39 cellular contexts compared by ENCODE assay signal in genomic region chr4:159369256-159369655, GRCh38.
"Had no signal": no experiment of that assay in that cellular context is flagged by ENCODE, and none has a peak within 500 bp of the region (broad histone marks: within the 10 kb centered on the region; RNA-seq: fewer than 3 reads in every experiment).

No MANE protein-coding gene starts in this region.

- ATAC-seq: activated CD8-positive, alpha-beta T cell treated with anti-CD3 and anti-CD28 coated beads for 36 hours; activated T-cell treated with anti-CD3 and anti-CD28 coated beads, Interleukin-2, amount 50 U/mL, for 4 hours; activated T-cell treated with anti-CD3 and anti-CD28 coated beads, Interleukin-2, amount 50 U/mL, for 72 hours; activated T-helper 17 cell treated with anti-CD3 and anti-CD28 coated beads, Interleukin-2, amount 50 U/mL, for 72 hours had no signal

- H3K27me3 Mint-ChIP-seq: activated B cell treated with CpG ODN at 0.5 μM for 24 hours had no signal

- H3K27me3 ChIP-seq: adrenal gland, ascending aorta, cardiac muscle cell had no signal

- H3K4me1 ChIP-seq: ascending aorta had no signal

- H3K4me1 Mint-ChIP-seq: activated naive CD8-positive, alpha-beta T cell treated with anti-CD3 and anti-CD28 coated beads for 36 hours; activated T-helper 17 cell treated with anti-CD3 and anti-CD28 coated beads, Interleukin-2, amount 50 U/mL, for 72 hours; brain; central memory CD8-positive, alpha-beta T cell had no signal

- H3K27ac ChIP-seq: adrenal gland, ascending aorta, cardiac muscle cell, VCaP had no signal

- H3K36me3 ChIP-seq: adrenal gland, ascending aorta, cardiac muscle cell had no signal

- H3K9me3 Mint-ChIP-seq: activated B cell treated with CpG ODN at 0.5 μM for 24 hours; activated CD4-positive, alpha-beta memory T cell treated with anti-CD3 and anti-CD28 coated beads for 36 hours; activated CD4-positive, alpha-beta T cell treated with anti-CD3 and anti-CD28 coated beads, Interleukin-2, amount 10 ng/mL, durations not matched to agents 24 days and 14 days; activated CD8-positive, alpha-beta T cell treated with anti-CD3 and anti-CD28 coated beads for 36 hours; activated naive CD4-positive, alpha-beta T cell treated with anti-CD3 and anti-CD28 coated beads for 36 hours; activated naive CD4-positive, alpha-beta T cell treated with anti-CD3 and anti-CD28 coated beads, Interleukin-2, amount 50 U/mL, for 72 hours; activated naive CD8-positive, alpha-beta T cell treated with anti-CD3 and anti-CD28 coated beads for 36 hours; activated T-cell treated with anti-CD3 and anti-CD28 coated beads, Interleukin-2, amount 50 U/mL, for 4 hours; activated T-cell treated with anti-CD3 and anti-CD28 coated beads, Interleukin-2, amount 50 U/mL, for 72 hours; activated T-helper 1 cell treated with anti-CD3 and anti-CD28 coated beads, Interleukin-12 subunit alpha, Interleukin-12 subunit beta, Interleukin-2, Interleukin-4 antibody, amounts not matched to agents 30 ng/mL and 10 ng/mL and 1 ng/mL, durations not matched to agents 14 hours and 24 hours and 36 hours; activated T-helper 17 cell treated with anti-CD3 and anti-CD28 coated beads, Interleukin-2, amount 50 U/mL, for 72 hours; central memory CD8-positive, alpha-beta T cell; T-helper 1 cell treated with Interleukin-12 subunit alpha and Interleukin-12 subunit beta and Interleukin-4 antibody, amounts not matched to agents 30 μg/mL and 1 μg/mL, for 36 hours; T-helper 2 cell treated with Interferon-gamma antibody and Interleukin-4, amounts not matched to agents 5 μg/mL and 100 μg/mL, for 36 hours had no signal

- H3K9me3 ChIP-seq: adrenal gland, ascending aorta had no signal

- H3K36me3 Mint-ChIP-seq: activated CD4-positive, alpha-beta memory T cell treated with anti-CD3 and anti-CD28 coated beads for 36 hours; activated naive CD8-positive, alpha-beta T cell treated with anti-CD3 and anti-CD28 coated beads for 36 hours had no signal

- DNase-seq: activated B cell treated with CpG ODN at 0.5 μM for 24 hours; activated CD4-positive, alpha-beta memory T cell treated with anti-CD3 and anti-CD28 coated beads for 36 hours; activated CD4-positive, alpha-beta T cell treated with anti-CD3 and anti-CD28 coated beads for 4 hours; activated CD4-positive, alpha-beta T cell treated with anti-CD3 and anti-CD28 coated beads, Interleukin-2, amount 10 ng/mL, durations not matched to agents 24 days and 14 days; activated CD4-positive, alpha-beta T cell treated with anti-CD3 and anti-CD28 coated beads, Interleukin-2, amount 50 U/mL, for 1 hour; activated CD4-positive, alpha-beta T cell treated with anti-CD3 and anti-CD28 coated beads, Interleukin-2, amount 50 U/mL, for 4 hours; activated CD4-positive, CD25-positive, alpha-beta regulatory T cell treated with anti-CD3 and anti-CD28 coated beads, Interleukin-2, amount 50 U/mL, for 72 hours; activated CD8-positive, alpha-beta memory T cell treated with anti-CD3 and anti-CD28 coated beads, Interleukin-2, amount 50 U/mL, for 4 hours; activated CD8-positive, alpha-beta T cell treated with anti-CD3 and anti-CD28 coated beads for 36 hours; activated effector memory CD4-positive, alpha-beta T cell treated with anti-CD3 and anti-CD28 coated beads, Interleukin-2, amount 50 U/mL, for 16 hours; activated gamma-delta T cell treated with Interleukin-2 at 50 U/mL for 16 hours; activated naive CD4-positive, alpha-beta T cell; activated naive CD4-positive, alpha-beta T cell treated with anti-CD3 and anti-CD28 coated beads for 36 hours; activated naive CD4-positive, alpha-beta T cell treated with anti-CD3 and anti-CD28 coated beads, Interleukin-2, amount 50 U/mL, for 16 hours; activated naive CD8-positive, alpha-beta T cell treated with anti-CD3 and anti-CD28 coated beads for 36 hours; activated T-cell treated with anti-CD3 and anti-CD28 coated beads for 4 hours; activated T-cell treated with anti-CD3 and anti-CD28 coated beads, Interleukin-2, amount 50 U/mL, for 1 hour; activated T-cell treated with anti-CD3 and anti-CD28 coated beads, Interleukin-2, amount 50 U/mL, for 4 hours; activated T-cell treated with anti-CD3 and anti-CD28 coated beads, Interleukin-2, amount 50 U/mL, for 72 hours; adrenal gland; amniotic stem cell; anterior cingulate cortex; caudate nucleus; SW 1271; T-helper 1 cell; T-helper 2 cell; T-helper 9 cell had no signal

- H3K4me3 Mint-ChIP-seq: activated B cell treated with CpG ODN at 0.5 μM for 24 hours; activated CD4-positive, alpha-beta memory T cell treated with anti-CD3 and anti-CD28 coated beads for 36 hours; activated CD4-positive, alpha-beta T cell treated with anti-CD3 and anti-CD28 coated beads, Interleukin-2, amount 10 ng/mL, durations not matched to agents 24 days and 14 days; activated CD8-positive, alpha-beta T cell treated with anti-CD3 and anti-CD28 coated beads for 36 hours; activated naive CD4-positive, alpha-beta T cell treated with anti-CD3 and anti-CD28 coated beads for 36 hours; activated naive CD8-positive, alpha-beta T cell treated with anti-CD3 and anti-CD28 coated beads for 36 hours; activated T-cell treated with anti-CD3 and anti-CD28 coated beads, Interleukin-2, amount 50 U/mL, for 4 hours; activated T-cell treated with anti-CD3 and anti-CD28 coated beads, Interleukin-2, amount 50 U/mL, for 72 hours; activated T-helper 1 cell treated with anti-CD3 and anti-CD28 coated beads, Interleukin-12 subunit alpha, Interleukin-12 subunit beta, Interleukin-2, Interleukin-4 antibody, amounts not matched to agents 30 ng/mL and 10 ng/mL and 1 ng/mL, durations not matched to agents 14 hours and 24 hours and 36 hours; activated T-helper 17 cell treated with anti-CD3 and anti-CD28 coated beads, Interleukin-2, amount 50 U/mL, for 72 hours; brain; central memory CD8-positive, alpha-beta T cell; T-helper 1 cell treated with Interleukin-12 subunit alpha and Interleukin-12 subunit beta and Interleukin-4 antibody, amounts not matched to agents 30 μg/mL and 1 μg/mL, for 36 hours; T-helper 2 cell treated with Interferon-gamma antibody and Interleukin-4, amounts not matched to agents 5 μg/mL and 100 μg/mL, for 36 hours had no signal

- FAIRE-seq: bronchial epithelial cell, TTC549 had no signal

- H3K27ac Mint-ChIP-seq: activated B cell treated with CpG ODN at 0.5 μM for 24 hours; activated CD4-positive, alpha-beta memory T cell treated with anti-CD3 and anti-CD28 coated beads for 36 hours; activated CD4-positive, alpha-beta T cell treated with anti-CD3 and anti-CD28 coated beads, Interleukin-2, amount 10 ng/mL, durations not matched to agents 24 days and 14 days; activated CD8-positive, alpha-beta T cell treated with anti-CD3 and anti-CD28 coated beads for 36 hours; activated naive CD4-positive, alpha-beta T cell treated with anti-CD3 and anti-CD28 coated beads for 36 hours; activated naive CD4-positive, alpha-beta T cell treated with anti-CD3 and anti-CD28 coated beads, Interleukin-2, amount 50 U/mL, for 72 hours; activated naive CD8-positive, alpha-beta T cell treated with anti-CD3 and anti-CD28 coated beads for 36 hours; activated T-cell treated with anti-CD3 and anti-CD28 coated beads, Interleukin-2, amount 50 U/mL, for 72 hours; activated T-helper 1 cell treated with anti-CD3 and anti-CD28 coated beads, Interleukin-12 subunit alpha, Interleukin-12 subunit beta, Interleukin-2, Interleukin-4 antibody, amounts not matched to agents 30 ng/mL and 10 ng/mL and 1 ng/mL, durations not matched to agents 14 hours and 24 hours and 36 hours; activated T-helper 17 cell treated with anti-CD3 and anti-CD28 coated beads, Interleukin-2, amount 50 U/mL, for 72 hours; brain; T-helper 1 cell treated with Interleukin-12 subunit alpha and Interleukin-12 subunit beta and Interleukin-4 antibody, amounts not matched to agents 30 μg/mL and 1 μg/mL, for 36 hours; T-helper 2 cell treated with Interferon-gamma antibody and Interleukin-4, amounts not matched to agents 5 μg/mL and 100 μg/mL, for 36 hours had no signal

- H3K4me3 ChIP-seq: adrenal gland, ascending aorta, cardiac muscle cell had no signal
